ENCODE assay signal across 8 cellular contexts in genomic region chr10:86899670-86900276, GRCh38. TPM values are rescaled to one million over a fixed set of nuclear protein-coding genes. Genes with fewer than 3 reads are reported as not detected.
DNase-seq lines count a peak whose midpoint lies in the region; ATAC-seq and TF ChIP-seq lines count a peak whose summit lies in the region.

No MANE protein-coding gene starts in this region.

- ATAC-seq in HG03135 (IDR thresholded peaks at IDR 0.05; ENCODE audit: unreplicated experiment), result no peak

- no peak overlapping the region for H3K4me2 ChIP-seq in SU-DHL-6 (ENCODE audit: low read depth, low read length, poor library complexity, severe bottlenecking)

- H3K36me3 Mint-ChIP-seq in chondrocyte (ENCODE audit: low read depth), result peaks cover 15% of the 10 kb centered on the region

- H3K27me3 Mint-ChIP-seq in chondrocyte (ENCODE audit: low read depth), result no peaks in the 10 kb centered on the region

- 0 out of 2 replicates have a peak, but pooled peaks cover 3% of the 10 kb centered on the region for H3K36me3 ChIP-seq in SU-DHL-6 (ENCODE audit: low read length)

- no peak overlapping the region for H3K27ac Mint-ChIP-seq in chondrocyte (ENCODE audit: unreplicated experiment)

- peak; percentile 50 for TF ChIP-seq CTCF in SU-DHL-6 (IDR thresholded peaks at IDR 0.05; ENCODE audit: insufficient read depth, low read length, poor library complexity, severe bottlenecking)
- TF ChIP-seq CTCF in chondrocyte (IDR thresholded peaks at IDR 0.05), result peak; percentile 96

- no peak overlapping the region for H3K27ac ChIP-seq in SU-DHL-6 (ENCODE audit: low read depth, low read length)

- H4K20me1 ChIP-seq in SU-DHL-6 (ENCODE audit: low read depth, low read length), result no peaks in the 10 kb centered on the region

- no peaks in the 10 kb centered on the region for H3K27me3 ChIP-seq in SU-DHL-6 (ENCODE audit: low read length)

- peaks cover 4% of the 10 kb centered on the region; the same call in 1 of the 2 replicates for H3F3A ChIP-seq in SU-DHL-6 (ENCODE audit: insufficient read depth)

- H3K4me3 ChIP-seq in SU-DHL-6 (ENCODE audit: insufficient read depth, low read length, poor library complexity, severe bottlenecking), result no peak overlapping the region

- H3K9me2 ChIP-seq in SU-DHL-6 (replicated peaks; ENCODE audit: insufficient read depth, low read length), result no peaks in the 10 kb centered on the region

- no peak overlapping the region for H2AFZ ChIP-seq in SU-DHL-6 (ENCODE audit: low read depth, low read length, severe bottlenecking)

- H3K4me3 Mint-ChIP-seq in chondrocyte (ENCODE audit: unreplicated experiment), result no peak overlapping the region

- H3K9me3 Mint-ChIP-seq in chondrocyte (ENCODE audit: low read depth), result peaks cover 3% of the 10 kb centered on the region

- H3K9ac ChIP-seq in SU-DHL-6 (ENCODE audit: low read length), result no peak overlapping the region

- peaks cover 14% of the 10 kb centered on the region for H3K4me1 Mint-ChIP-seq in chondrocyte (ENCODE audit: low read depth)

- DNase-seq in SHP77 (lab: John Stamatoyannopoulos, UW) (peak; percentile 16 to 32), SHP77 treated with DMSO at 0.1 percent for 48 hours (lab: John Stamatoyannopoulos, UW) (no peak), Kasumi-1 (lab: John Stamatoyannopoulos, UW) (peak; percentile 72 to 83), chondrocyte (ENCODE audit: low spot score) (no peak), kidney tubule cell (ENCODE audit: low spot score) (peak; percentile 65)
- DNase-seq in stimulated activated CD4-positive, alpha-beta T cell treated with anti-CD3 and anti-CD28 coated beads, Interleukin-4, amount 100 ng/mL, for 1 hour, result peak; percentile 13

- no peaks in the 10 kb centered on the region for H3K9me3 ChIP-seq in SU-DHL-6 (ENCODE audit: insufficient read depth, low read length)

- no peaks in the 10 kb centered on the region for H3K79me2 ChIP-seq in SU-DHL-6 (ENCODE audit: insufficient read depth, low read length)

RNA-seq across cellular contexts. Expression of gene MMRN2, which starts 57.6 kb away (rescaled TPM):
- 0.31 to 0.92 TPM (median 0.40 TPM) in 3 replicates for total RNA-seq in chondrocyte

RNA-seq across cellular contexts. Expression of gene SNCG, which starts 58.6 kb away (rescaled TPM):
- total RNA-seq in chondrocyte, result 1.2 to 2.2 TPM (median 1.5 TPM) in 3 replicates

Comparison
In these comparisons a context has a peak if more than half of its experiments do, and no peak if none do; other contexts are left out.
1. DNase-seq: peak in SHP77 (2 of 2), Kasumi-1 (2 of 2), kidney tubule cell (single experiment) and stimulated activated CD4-positive, alpha-beta T cell treated with anti-CD3 and anti-CD28 coated beads, Interleukin-4, amount 100 ng/mL, for 1 hour (single experiment); none in SHP77 treated with DMSO at 0.1 percent for 48 hours (single experiment) and chondrocyte (single experiment).